1 cellular context compared by ENCODE assay signal in the genomic region with DNA sequence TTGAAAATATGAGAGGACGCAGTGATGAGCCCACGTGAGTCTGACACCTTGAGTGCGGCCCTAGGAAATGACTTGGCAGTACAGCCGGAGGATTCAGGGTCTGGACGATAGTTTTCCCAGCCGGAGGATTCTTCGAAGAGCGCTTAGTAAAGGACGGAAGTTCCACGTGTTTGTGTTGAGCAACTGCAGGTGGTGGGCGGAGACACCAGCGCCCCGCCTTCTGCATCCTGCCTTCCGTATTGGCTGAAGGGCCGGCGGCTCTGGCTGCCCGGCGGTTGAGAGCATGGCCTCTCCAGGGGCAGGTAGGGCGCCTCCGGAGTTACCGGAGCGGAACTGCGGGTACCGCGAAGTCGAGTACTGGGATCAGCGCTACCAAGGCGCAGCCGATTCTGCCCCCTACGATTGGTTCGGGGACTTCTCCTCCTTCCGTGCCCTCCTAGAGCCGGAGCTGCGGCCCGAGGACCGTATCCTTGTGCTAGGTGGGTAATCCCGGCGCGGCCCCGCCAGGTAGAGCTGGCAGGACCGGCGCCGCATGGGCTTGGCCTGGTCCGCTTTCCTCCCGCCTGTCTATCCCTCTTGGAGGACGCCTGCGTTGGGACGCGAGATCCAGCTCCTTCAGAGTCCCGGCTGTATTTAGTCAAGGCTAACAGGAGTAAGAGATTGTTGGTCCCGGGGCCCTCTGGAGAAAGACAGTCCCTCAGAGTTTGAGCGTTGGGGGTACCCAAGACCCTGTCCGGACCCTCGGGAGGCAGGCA.
TF ChIP-seq lines count a peak whose summit lies in the region.

A gene (plus strand): TSS at position 261 of the 755 bp plus-strand sequence. CDS start 23 bp downstream, at position 284.

TF ChIP-seq in WTC11, 78 proteins besides CTCF, POLR2A, EP300 and RAD21 (continued from another document):
- TF ChIP-seq, protein P1, sequence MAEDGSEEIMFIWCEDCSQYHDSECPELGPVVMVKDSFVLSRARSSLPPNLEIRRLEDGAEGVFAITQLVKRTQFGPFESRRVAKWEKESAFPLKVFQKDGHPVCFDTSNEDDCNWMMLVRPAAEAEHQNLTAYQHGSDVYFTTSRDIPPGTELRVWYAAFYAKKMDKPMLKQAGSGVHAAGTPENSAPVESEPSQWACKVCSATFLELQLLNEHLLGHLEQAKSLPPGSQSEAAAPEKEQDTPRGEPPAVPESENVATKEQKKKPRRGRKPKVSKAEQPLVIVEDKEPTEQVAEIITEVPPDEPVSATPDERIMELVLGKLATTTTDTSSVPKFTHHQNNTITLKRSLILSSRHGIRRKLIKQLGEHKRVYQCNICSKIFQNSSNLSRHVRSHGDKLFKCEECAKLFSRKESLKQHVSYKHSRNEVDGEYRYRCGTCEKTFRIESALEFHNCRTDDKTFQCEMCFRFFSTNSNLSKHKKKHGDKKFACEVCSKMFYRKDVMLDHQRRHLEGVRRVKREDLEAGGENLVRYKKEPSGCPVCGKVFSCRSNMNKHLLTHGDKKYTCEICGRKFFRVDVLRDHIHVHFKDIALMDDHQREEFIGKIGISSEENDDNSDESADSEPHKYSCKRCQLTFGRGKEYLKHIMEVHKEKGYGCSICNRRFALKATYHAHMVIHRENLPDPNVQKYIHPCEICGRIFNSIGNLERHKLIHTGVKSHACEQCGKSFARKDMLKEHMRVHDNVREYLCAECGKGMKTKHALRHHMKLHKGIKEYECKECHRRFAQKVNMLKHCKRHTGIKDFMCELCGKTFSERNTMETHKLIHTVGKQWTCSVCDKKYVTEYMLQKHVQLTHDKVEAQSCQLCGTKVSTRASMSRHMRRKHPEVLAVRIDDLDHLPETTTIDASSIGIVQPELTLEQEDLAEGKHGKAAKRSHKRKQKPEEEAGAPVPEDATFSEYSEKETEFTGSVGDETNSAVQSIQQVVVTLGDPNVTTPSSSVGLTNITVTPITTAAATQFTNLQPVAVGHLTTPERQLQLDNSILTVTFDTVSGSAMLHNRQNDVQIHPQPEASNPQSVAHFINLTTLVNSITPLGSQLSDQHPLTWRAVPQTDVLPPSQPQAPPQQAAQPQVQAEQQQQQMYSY (CRISPR knock-in tag; IDR thresholded peaks at IDR 0.05), result no peak
- TF ChIP-seq, protein P2, sequence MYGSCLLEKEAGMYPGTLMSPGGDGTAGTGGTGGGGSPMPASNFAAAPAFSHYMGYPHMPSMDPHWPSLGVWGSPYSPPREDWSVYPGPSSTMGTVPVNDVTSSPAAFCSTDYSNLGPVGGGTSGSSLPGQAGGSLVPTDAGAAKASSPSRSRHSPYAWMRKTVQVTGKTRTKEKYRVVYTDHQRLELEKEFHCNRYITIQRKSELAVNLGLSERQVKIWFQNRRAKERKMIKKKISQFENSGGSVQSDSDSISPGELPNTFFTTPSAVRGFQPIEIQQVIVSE (CRISPR knock-in tag; IDR thresholded peaks at IDR 0.05; ENCODE audit: borderline replicate concordance), result no peak
- no peak for TF ChIP-seq SMAD4 (CRISPR knock-in tag; IDR thresholded peaks at IDR 0.05)
